Comparison of ENCODE assay signal across 11 cellular contexts in genomic region chr13:48631441-48631840, GRCh38. TPM values are rescaled to one million over a fixed set of nuclear protein-coding genes. Genes with fewer than 3 reads are reported as not detected.
"Had no signal": no experiment of that assay in that cellular context is flagged by ENCODE, and none has a peak within 500 bp of the region (broad histone marks: within the 10 kb centered on the region; RNA-seq: fewer than 3 reads in every experiment).

No MANE protein-coding gene starts in this region.

- H3K27ac ChIP-seq: esophagus muscularis mucosa, testis had no signal

- ATAC-seq: activated naive CD8-positive, alpha-beta T cell treated with anti-CD3 and anti-CD28 coated beads, Interleukin-2, amount 50 U/mL, for 24 hours; stimulated activated naive CD8-positive, alpha-beta T cell treated with anti-CD3 and anti-CD28 coated beads, Interleukin-15, amount 100 ng/mL, for 72 hours had no signal

- DNase-seq: activated CD4-positive, alpha-beta T cell treated with anti-CD3 and anti-CD28 coated beads, Interleukin-2, amount 10 ng/mL, durations not matched to agents 24 days and 14 days; activated naive CD4-positive, alpha-beta T cell treated with Interleukin-2 at 50 U/mL for 16 hours; activated naive CD8-positive, alpha-beta T cell treated with anti-CD3 and anti-CD28 coated beads, Interleukin-2, amount 50 U/mL, for 24 hours; dermis blood vessel endothelial cell; ovary; stimulated activated CD4-positive, alpha-beta T cell treated with anti-CD3 and anti-CD28 coated beads, Interleukin-4, amount 100 ng/mL, for 4 hours; stimulated activated naive CD8-positive, alpha-beta T cell treated with anti-CD3 and anti-CD28 coated beads, Interleukin-15, amount 100 ng/mL, for 72 hours; testis had no signal

- H3K4me3 ChIP-seq: esophagus muscularis mucosa, lung, ovary, testis had no signal

- H3K27me3 ChIP-seq: esophagus muscularis mucosa, ovary, testis had no signal

- H3K36me3 ChIP-seq: esophagus muscularis mucosa, ovary had no signal

- H3K9me3 ChIP-seq: ovary, testis had no signal

RNA-seq across cellular contexts. Expression of gene CYSLTR2, which starts 22.3 kb away (rescaled TPM):
- total RNA-seq: dermis blood vessel endothelial cell, neural crest cell had no signal
